In the genomic region with DNA sequence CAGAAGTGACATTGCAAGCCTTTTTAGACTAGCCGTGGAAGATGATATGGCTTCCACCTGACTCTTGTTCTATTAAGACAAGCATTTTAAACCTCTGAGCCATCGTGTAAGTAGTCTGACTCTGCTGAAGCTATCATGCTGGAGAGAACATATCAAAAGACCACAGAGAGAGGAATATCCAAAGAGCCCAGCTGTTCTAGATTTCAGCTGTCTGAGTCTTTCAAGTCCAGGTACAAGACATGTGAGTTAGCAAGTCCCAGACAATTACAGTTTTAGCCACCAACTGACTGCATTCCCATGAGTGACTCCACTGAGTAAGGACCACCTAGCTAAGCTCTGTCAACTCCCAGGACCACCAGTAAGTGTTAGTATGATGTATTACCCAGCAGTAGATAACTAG, we compare ENCODE assay signal across 27 cellular contexts.
"Had no signal": no experiment of that assay in that cellular context is flagged by ENCODE, and none has a peak within 500 bp of the region (broad histone marks: within the 10 kb centered on the region; RNA-seq: fewer than 3 reads in every experiment).

No MANE protein-coding gene starts in this region.

- H3K36me3 ChIP-seq: breast epithelium, heart left ventricle, lower lobe of right lung, neutrophil, ovary, prostate gland, stomach, suprapubic skin, tibial nerve had no signal

- H3K27ac ChIP-seq: breast epithelium, foreskin keratinocyte, heart left ventricle, lower lobe of right lung, neutrophil, ovary, prostate gland, stomach, suprapubic skin, tibial nerve had no signal

- DNase-seq: activated CD4-positive, alpha-beta T cell treated with anti-CD3 and anti-CD28 coated beads for 1 hour; activated CD4-positive, alpha-beta T cell treated with anti-CD3 and anti-CD28 coated beads, Interleukin-2, amount 50 U/mL, for 1 hour; activated CD8-positive, alpha-beta memory T cell treated with anti-CD3 and anti-CD28 coated beads, Interleukin-2, amount 10 ng/mL, durations not matched to agents 7 days and 5 days; activated CD8-positive, alpha-beta T cell treated with anti-CD3 and anti-CD28 coated beads, Interleukin-2, amount 10 ng/mL, durations not matched to agents 7 days and 5 days; activated naive CD8-positive, alpha-beta T cell treated with anti-CD3 and anti-CD28 coated beads, Interleukin-2, amount 50 U/mL, for 24 hours; activated T-cell treated with anti-CD3 and anti-CD28 coated beads, Interleukin-2, amount 50 U/mL, for 48 hours; amygdala; endodermal cell; foreskin keratinocyte; heart left ventricle; hypothalamus; immature natural killer cell; lower lobe of right lung; mesendoderm; nephron progenitor cell; ovary; retina; stimulated activated CD4-positive, alpha-beta T cell treated with anti-CD3 and anti-CD28 coated beads, Interleukin-1b, Interleukin-23, amount 100 ng/mL, for 48 hours; stimulated activated naive B cell treated with anti-CD40 and anti-IgM and Interleukin-4, amounts not matched to agents 10 μg/mL and 1 μg/mL and 100 μg/mL, for 72 hours; stomach; T-helper 9 cell had no signal

- H3K4me3 ChIP-seq: breast epithelium, heart left ventricle, lower lobe of right lung, ovary, prostate gland, smooth muscle cell, stomach, suprapubic skin, tibial nerve had no signal

- H3K27me3 ChIP-seq: breast epithelium, foreskin keratinocyte, heart left ventricle, neutrophil, ovary, stomach, suprapubic skin, tibial nerve had no signal
